ENCODE assay signal across 11 cellular contexts in genomic region chr7:1055491-1056005, GRCh38. TPM values are rescaled to one million over a fixed set of nuclear protein-coding genes. Genes with fewer than 3 reads are reported as not detected.
A peak's percentile ranks its signal among the peaks of the same experiment; 100 is the strongest.
DNase-seq lines count a peak whose midpoint lies in the region; ATAC-seq and TF ChIP-seq lines count a peak whose summit lies in the region.
"Had no signal": no experiment of that assay in that cellular context is flagged by ENCODE, and none has a peak within 500 bp of the region (broad histone marks: within the 10 kb centered on the region; RNA-seq: fewer than 3 reads in every experiment).

No MANE protein-coding gene starts in this region.

- H3K4me1 ChIP-seq in spleen, result peaks cover 25 to 77% (median 62%) of the 10 kb centered on the region in 6 donors

- no peak overlapping the region for H3K27ac ChIP-seq in CD4-positive, alpha-beta T cell (ENCODE audit: low read depth, low read length)
- peak overlapping the region; percentile 49 for H3K27ac ChIP-seq in RWPE1
- H3K27ac ChIP-seq in spleen, result peak overlapping the region in 6 of 8 donors; percentile 47 to 77 (median 62)

- peak; percentile 9 for ATAC-seq in CD4-positive, alpha-beta T cell (ENCODE audit: poor library complexity)
- no peak for ATAC-seq in HG02571 (IDR thresholded peaks at IDR 0.05; ENCODE audit: unreplicated experiment)

- peaks cover 22% of the 10 kb centered on the region for H3K36me3 Mint-ChIP-seq in CD4-positive, alpha-beta T cell (ENCODE audit: low read depth)

- H3K4me3 Mint-ChIP-seq in CD4-positive, alpha-beta T cell, result peak overlapping the region; percentile 95
- H3K4me3 Mint-ChIP-seq: mesothelial cell of epicardium had no signal

- no peaks in the 10 kb centered on the region for H3K9me3 ChIP-seq in CD4-positive, alpha-beta T cell (ENCODE audit: control insufficient read depth, low read length)
- no peaks in the 10 kb centered on the region for H3K9me3 ChIP-seq in spleen

- no peaks in the 10 kb centered on the region for H3K27me3 ChIP-seq in CD4-positive, alpha-beta T cell (ENCODE audit: control insufficient read depth, insufficient read depth, low read length)
- peaks cover 0 to 55% (median 0%) of the 10 kb centered on the region in 7 donors for H3K27me3 ChIP-seq in spleen (replicated peaks in 1 of 7)

- no peaks in the 10 kb centered on the region for H3K27me3 Mint-ChIP-seq in CD4-positive, alpha-beta T cell

- in situ Hi-C loops in KBM-7 (cut with MboI; ENCODE audit: low pct_unique_long_range_greater_than_20kb, low sequenced_read_pairs), result no loop called here

- H3K4me1 Mint-ChIP-seq in CD4-positive, alpha-beta T cell (ENCODE audit: low read depth), result peaks cover 33% of the 10 kb centered on the region

- intact Hi-C loops in CD4-positive, alpha-beta T cell (cut with DNase I, micrococcal nuclease), result no loop called here
- intact Hi-C loops in spleen (cut with DNase I; ENCODE audit: low total_unique reads), result no loop called here

- H3K27ac Mint-ChIP-seq in CD4-positive, alpha-beta T cell, result peak overlapping the region; percentile 86
- H3K27ac Mint-ChIP-seq: mesothelial cell of epicardium had no signal

- POLR2A ChIA-PET in CD4-positive, alpha-beta T cell (lab: Charles Lee), result interaction anchor here (2.0 to 2.3 kb wide), 3 partner anchors 10 to 81 kb away, joined by 8 to 11 read pairs (median 11); partner anchors contain the start of genes COX19 and GPR146
- POLR2A ChIA-PET in RWPE1 (lab: Yijun Ruan, JAX; ENCODE audit: low non-redundant PET), result no interaction called here

- CTCF ChIA-PET in CD4-positive, alpha-beta T cell (lab: Charles Lee), result interaction anchor here (0.8 to 2.3 kb wide), 2 partner anchors 10 to 62 kb away, joined by 4 to 5 read pairs; no protein-coding TSS in a partner anchor
- CTCF ChIA-PET in RWPE1 (lab: Yijun Ruan, JAX), result interaction anchor here (0.9 to 1.8 kb wide), 3 partner anchors 10 to 75 kb away, joined by 4 to 7 read pairs (median 6); no protein-coding TSS in a partner anchor

- TF ChIP-seq POLR2A in erythroblast (IDR thresholded peaks at IDR 0.05; ENCODE audit: low read length) (no peak), spleen (IDR thresholded peaks at IDR 0.05) (no peak)

- TF ChIP-seq CTCF in CD4-positive, alpha-beta T cell (IDR thresholded peaks at IDR 0.05), result no peak
- TF ChIP-seq CTCF in RWPE1 (conservative IDR thresholded peaks at IDR 0.05; ENCODE audit: low read depth) (no peak), spleen (IDR thresholded peaks at IDR 0.05 in 8 of 11, conservative IDR thresholded peaks at IDR 0.05 in 3 of 11) (no peak)

- peaks cover 0 to 15% (median 8%) of the 10 kb centered on the region in 6 donors for H3K36me3 ChIP-seq in spleen

- no peak for DNase-seq in CD4-positive, alpha-beta T cell
- DNase-seq in RWPE1 (ENCODE audit: low spot score), result no peak
- peak; percentile 56 to 59 for DNase-seq in erythroblast (lab: John Stamatoyannopoulos, UW)
- DNase-seq in spleen, result no peak
- no peak for DNase-seq in stimulated activated CD4-positive, alpha-beta T cell treated with anti-CD3 and anti-CD28 coated beads, Interleukin-2, amount 100 ng/mL, for 24 hours
- no peak for DNase-seq in KBM-7
- DNase-seq in retina, result no peak
- DNase-seq: DMS 273 treated with DMSO at 0.1 percent for 48 hours; NK-92 treated with Interleukin-12 subunit alpha and Interleukin-12 subunit beta, amount 100 ng/mL, for 24 hours had no signal

- WGBS in spleen, 5 donors, result 13 to 30% (median 19%) methylated on average over 7 to 18 of the region's 18 CpGs

- H3K9me3 Mint-ChIP-seq in CD4-positive, alpha-beta T cell, result no peaks in the 10 kb centered on the region
- H3K9me3 Mint-ChIP-seq: mesothelial cell of epicardium had no signal

- H3K4me3 ChIP-seq in spleen, result peak overlapping the region in 7 of 8 donors; percentile 10 to 58 (median 21)

RNA-seq across cellular contexts. Expression of gene GPR146, which starts 11.2 kb away (rescaled TPM):
- 10 to 100 TPM in 1 of 2 experiments, 1 to 10 TPM in 1; 9.9 to 13.7 TPM for total RNA-seq in CD4-positive, alpha-beta T cell
- 10 to 100 TPM in 5 of 7 donors, 1 to 10 TPM in 2; 7.1 to 19.2 (median 13.3) TPM for total RNA-seq in spleen
- 1 to 10 TPM; 3.9 to 7.3 (median 5.0) TPM for polyA plus RNA-seq in spleen

RNA-seq across cellular contexts. Expression of gene GPER1, which starts 32.4 kb away (rescaled TPM):
- total RNA-seq in CD4-positive, alpha-beta T cell, result not detected
- 10 to 100 TPM in 1 of 7 donors, 1 to 10 TPM in 6; 3.0 to 14.2 (median 6.1) TPM for total RNA-seq in spleen
- polyA plus RNA-seq in spleen, result 1 to 10 TPM; 3.7 to 6.4 (median 3.9) TPM

Comparison
In these comparisons a context has a peak if more than half of its experiments do, and no peak if none do; other contexts are left out.
1. DNase-seq: peak in erythroblast (2 of 2); none in CD4-positive, alpha-beta T cell (0 of 10), RWPE1 (single experiment), spleen (single experiment), stimulated activated CD4-positive, alpha-beta T cell treated with anti-CD3 and anti-CD28 coated beads, Interleukin-2, amount 100 ng/mL, for 24 hours (0 of 2), KBM-7 (single experiment) and retina (single experiment).